Comparison of ENCODE assay signal across 8 cellular contexts in the genomic region with DNA sequence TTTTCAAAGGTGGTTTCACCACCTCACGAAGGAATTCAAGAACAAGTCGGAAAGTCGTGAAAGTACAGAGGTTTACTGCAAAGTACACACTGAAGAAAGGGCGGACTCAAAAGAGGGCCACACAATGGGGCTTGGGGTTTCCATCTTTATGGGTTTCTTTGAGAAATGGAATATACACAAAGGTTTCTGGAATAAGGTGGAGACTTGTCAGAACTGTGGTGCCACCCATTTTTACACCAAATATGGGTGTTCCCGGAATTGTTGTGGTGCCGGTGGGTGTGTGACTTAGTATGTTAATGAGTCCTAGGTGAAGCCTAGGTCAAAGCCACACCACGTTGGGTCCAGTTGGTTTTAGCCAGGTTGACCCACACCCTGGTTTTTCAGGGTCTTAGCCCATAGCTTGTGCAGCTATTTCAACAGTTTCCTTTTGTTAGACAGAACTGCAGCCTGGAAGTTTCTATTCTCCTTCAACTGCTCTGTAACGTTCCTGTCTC. TPM values are rescaled to one million over a fixed set of nuclear protein-coding genes. Genes with fewer than 3 reads are reported as not detected.
A peak's percentile ranks its signal among the peaks of the same experiment; 100 is the strongest.
DNase-seq lines count a peak whose midpoint lies in the region; ATAC-seq and TF ChIP-seq lines count a peak whose summit lies in the region.

No MANE protein-coding gene starts in this region.

- TF ChIP-seq RAD21 in liver (IDR thresholded peaks at IDR 0.05) = no peak

- H3K9me3 ChIP-seq in liver (ENCODE audit: control insufficient read depth in 4 of 4, low read length in 3 of 4) (no peaks in the 10 kb centered on the region), thymus (ENCODE audit: control insufficient read depth) (no peaks in the 10 kb centered on the region)

- no peak for DNase-seq in activated CD8-positive, alpha-beta memory T cell treated with anti-CD3 and anti-CD28 coated beads, Interleukin-2, amount 10 ng/mL, durations not matched to agents 7 days and 5 days
- DNase-seq in activated CD8-positive, alpha-beta memory T cell treated with anti-CD3 and anti-CD28 coated beads, Interleukin-2, amount 50 U/mL, for 4 hours = no peak
- no peak for DNase-seq in D341Med (ENCODE audit: low spot score)
- DNase-seq in occipital lobe (lab: John Stamatoyannopoulos, UW) = no peak
- DNase-seq in NCI-H128 (lab: John Stamatoyannopoulos, UW; ENCODE audit: unreplicated experiment) = no peak

- H3K4me1 ChIP-seq in liver (ENCODE audit: control insufficient read depth in 4 of 4, insufficient read depth in 4 of 4, low read length in 3 of 4) (peaks cover 0 to 18% (median 7%) of the 10 kb centered on the region in 4 donors), thymus (ENCODE audit: control insufficient read depth, insufficient read depth, low read length) (peaks cover 5% of the 10 kb centered on the region)

- no peak for TF ChIP-seq CTCF in liver (IDR thresholded peaks at IDR 0.05; ENCODE audit: low read depth, low read length, missing input control)

- peak overlapping the region; percentile 63 for H3K27ac Mint-ChIP-seq in activated CD8-positive, alpha-beta memory T cell treated with anti-CD3 and anti-CD28 coated beads, Interleukin-2, amount 10 ng/mL, durations not matched to agents 7 days and 5 days
- peak overlapping the region; percentile 15 for H3K27ac Mint-ChIP-seq in activated T-helper 17 cell treated with anti-CD3 and anti-CD28 coated beads, Interleukin-2, amount 50 U/mL, for 72 hours

- 45% methylated on average over 8 of the region's 8 CpGs for WGBS in liver
- WGBS in thymus = 58% methylated on average over 8 of the region's 8 CpGs

- H3K4me3 Mint-ChIP-seq in activated CD8-positive, alpha-beta memory T cell treated with anti-CD3 and anti-CD28 coated beads, Interleukin-2, amount 10 ng/mL, durations not matched to agents 7 days and 5 days = peak overlapping the region; percentile 49
- H3K4me3 Mint-ChIP-seq in activated T-helper 17 cell treated with anti-CD3 and anti-CD28 coated beads, Interleukin-2, amount 50 U/mL, for 72 hours = peak overlapping the region; percentile 68

- H3K4me1 Mint-ChIP-seq in activated CD8-positive, alpha-beta memory T cell treated with anti-CD3 and anti-CD28 coated beads, Interleukin-2, amount 10 ng/mL, durations not matched to agents 7 days and 5 days = peaks cover 13% of the 10 kb centered on the region
- H3K4me1 Mint-ChIP-seq in activated T-helper 17 cell treated with anti-CD3 and anti-CD28 coated beads, Interleukin-2, amount 50 U/mL, for 72 hours = peaks cover 6% of the 10 kb centered on the region

- no peak for ATAC-seq in activated CD8-positive, alpha-beta memory T cell treated with anti-CD3 and anti-CD28 coated beads, Interleukin-2, amount 10 ng/mL, durations not matched to agents 7 days and 5 days
- no peak for ATAC-seq in activated T-helper 17 cell treated with anti-CD3 and anti-CD28 coated beads, Interleukin-2, amount 50 U/mL, for 72 hours (replicated peaks)

- H3K27me3 ChIP-seq in liver (ENCODE audit: control insufficient read depth in 4 of 4, insufficient read depth in 4 of 4, low read length in 3 of 4) = no peaks in the 10 kb centered on the region
- no peaks in the 10 kb centered on the region for H3K27me3 ChIP-seq in thymus (ENCODE audit: control insufficient read depth, insufficient read depth)

- peaks cover 2% of the 10 kb centered on the region for H3K9me3 Mint-ChIP-seq in activated CD8-positive, alpha-beta memory T cell treated with anti-CD3 and anti-CD28 coated beads, Interleukin-2, amount 10 ng/mL, durations not matched to agents 7 days and 5 days (ENCODE audit: low read depth)
- H3K9me3 Mint-ChIP-seq in activated T-helper 17 cell treated with anti-CD3 and anti-CD28 coated beads, Interleukin-2, amount 50 U/mL, for 72 hours = peaks cover 5% of the 10 kb centered on the region

- no peaks in the 10 kb centered on the region for H3K27me3 Mint-ChIP-seq in activated CD8-positive, alpha-beta memory T cell treated with anti-CD3 and anti-CD28 coated beads, Interleukin-2, amount 10 ng/mL, durations not matched to agents 7 days and 5 days
- no peaks in the 10 kb centered on the region for H3K27me3 Mint-ChIP-seq in activated T-helper 17 cell treated with anti-CD3 and anti-CD28 coated beads, Interleukin-2, amount 50 U/mL, for 72 hours

- CTCF ChIA-PET in activated CD8-positive, alpha-beta memory T cell treated with anti-CD3 and anti-CD28 coated beads, Interleukin-2, amount 10 ng/mL, durations not matched to agents 7 days and 5 days (lab: Charles Lee) = interaction anchor here (0.8 to 1.2 kb wide), 2 partner anchors 61 to 218 kb away, joined by 3 to 4 read pairs; partner anchors contain the start of genes ATMIN and GAN

- H3K27ac ChIP-seq in liver (ENCODE audit: low read depth in 1 of 2, low read length in 2 of 2) (peak overlapping the region; percentile 50 to 52), thymus (ENCODE audit: low read depth) (no peak overlapping the region)

- H3K36me3 Mint-ChIP-seq in activated CD8-positive, alpha-beta memory T cell treated with anti-CD3 and anti-CD28 coated beads, Interleukin-2, amount 10 ng/mL, durations not matched to agents 7 days and 5 days = peaks cover 3% of the 10 kb centered on the region
- H3K36me3 Mint-ChIP-seq in activated T-helper 17 cell treated with anti-CD3 and anti-CD28 coated beads, Interleukin-2, amount 50 U/mL, for 72 hours (ENCODE audit: low read depth) = no peaks in the 10 kb centered on the region

- H3K4me3 ChIP-seq in liver (ENCODE audit: low read depth in 1 of 3, low read length in 3 of 3) = peak overlapping the region in 1 of 3 donors; percentile 65
- peak overlapping the region; percentile 22 for H3K4me3 ChIP-seq in thymus (ENCODE audit: low read length)

- H3K36me3 ChIP-seq in liver (ENCODE audit: control insufficient read depth in 4 of 4, insufficient read depth in 3 of 4, low read depth in 1 of 4, low read length in 3 of 4) = no peaks in the 10 kb centered on the region
- H3K36me3 ChIP-seq in thymus (ENCODE audit: control insufficient read depth, insufficient read depth) = no peaks in the 10 kb centered on the region

- no peak overlapping the region for H3K9ac ChIP-seq in liver (ENCODE audit: low read depth in 1 of 2, low read length in 2 of 2)

TF ChIP-seq in liver, 16 proteins besides CTCF, POLR2A, EP300 and RAD21:
- TF ChIP-seq NR2F2 (IDR thresholded peaks at IDR 0.05) (no peak), FOXA2 (IDR thresholded peaks at IDR 0.05) (no peak), GABPA (IDR thresholded peaks at IDR 0.05 in 1 of 2, conservative IDR thresholded peaks at IDR 0.05 in 1 of 2) (no peak), RXRA (IDR thresholded peaks at IDR 0.05) (no peak), HNF4G (IDR thresholded peaks at IDR 0.05) (no peak), YY1 (IDR thresholded peaks at IDR 0.05) (peak; percentile 28)

RNA-seq across cellular contexts. Expression of gene GCSH, which starts 0.6 kb away (rescaled TPM):
- 10 to 100 TPM in 1 of 2 experiments, 1 to 10 TPM in 1; 7.1 to 12.1 TPM for total RNA-seq in activated CD8-positive, alpha-beta memory T cell treated with anti-CD3 and anti-CD28 coated beads, Interleukin-2, amount 10 ng/mL, durations not matched to agents 7 days and 5 days
- total RNA-seq in activated T-helper 17 cell treated with anti-CD3 and anti-CD28 coated beads, Interleukin-2, amount 50 U/mL, for 72 hours = 10 to 100 TPM; 10.1 to 25.6 TPM
- total RNA-seq in liver (10 to 100 TPM; 34.6 to 38.0 TPM), occipital lobe (18.2 TPM)
- polyA plus RNA-seq in liver (100 to 1,000 TPM in 1 of 2 donors, 10 to 100 TPM in 1; 72.0 to 132 TPM), thymus (39.3 TPM)

RNA-seq across cellular contexts. Expression of gene C16orf46, which starts 19.7 kb away (rescaled TPM):
- total RNA-seq in activated CD8-positive, alpha-beta memory T cell treated with anti-CD3 and anti-CD28 coated beads, Interleukin-2, amount 10 ng/mL, durations not matched to agents 7 days and 5 days = not detected
- total RNA-seq in activated T-helper 17 cell treated with anti-CD3 and anti-CD28 coated beads, Interleukin-2, amount 50 U/mL, for 72 hours = under 1 TPM in 1 of 2 donors, not detected in 1; 0.54 TPM
- total RNA-seq in liver = under 1 TPM; 0.08 to 0.42 TPM
- polyA plus RNA-seq in liver = 1 to 10 TPM in 1 of 2 donors, under 1 TPM in 1; 0.47 to 1.4 TPM
- 1.4 TPM for polyA plus RNA-seq in thymus
- total RNA-seq in occipital lobe = 1.4 TPM
